Comparison of ENCODE assay signal across 9 cellular contexts in genomic region chr4:162274354-162274753, GRCh38.
A peak's percentile ranks its signal among the peaks of the same experiment; 100 is the strongest.
DNase-seq lines count a peak whose midpoint lies in the region; ATAC-seq lines count a peak whose summit lies in the region.
"Had no signal": no experiment of that assay in that cellular context is flagged by ENCODE, and none has a peak within 500 bp of the region (broad histone marks: within the 10 kb centered on the region; RNA-seq: fewer than 3 reads in every experiment).

No MANE protein-coding gene starts in this region.

- no peaks in the 10 kb centered on the region for H3K36me3 Mint-ChIP-seq in stimulated activated naive B cell treated with anti-CD40 and anti-IgM and Interleukin-4, amounts not matched to agents 10 μg/mL and 1 μg/mL and 100 μg/mL, for 72 hours

- no peak overlapping the region for H3K4me3 Mint-ChIP-seq in stimulated activated naive B cell treated with anti-CD40 and anti-IgM and Interleukin-4, amounts not matched to agents 10 μg/mL and 1 μg/mL and 100 μg/mL, for 72 hours
- H3K4me3 Mint-ChIP-seq: neural crest cell had no signal

- H3K4me1 Mint-ChIP-seq in stimulated activated naive B cell treated with anti-CD40 and anti-IgM and Interleukin-4, amounts not matched to agents 10 μg/mL and 1 μg/mL and 100 μg/mL, for 72 hours, result peaks cover 0 to 2% of the 10 kb centered on the region in 2 donors
- H3K4me1 Mint-ChIP-seq: neural crest cell had no signal

- ATAC-seq in GM19351 (IDR thresholded peaks at IDR 0.05; ENCODE audit: unreplicated experiment) (peak; percentile 93), HG02938 (IDR thresholded peaks at IDR 0.05; ENCODE audit: unreplicated experiment) (peak; percentile 95)
- peak; percentile 67 to 79 for ATAC-seq in stimulated activated naive B cell treated with anti-CD40 and anti-IgM and Interleukin-4, amounts not matched to agents 10 μg/mL and 1 μg/mL and 100 μg/mL, for 72 hours (replicated peaks)

- peaks cover 0 to 2% of the 10 kb centered on the region in 2 donors for H3K9me3 Mint-ChIP-seq in stimulated activated naive B cell treated with anti-CD40 and anti-IgM and Interleukin-4, amounts not matched to agents 10 μg/mL and 1 μg/mL and 100 μg/mL, for 72 hours
- H3K9me3 Mint-ChIP-seq: neural crest cell had no signal

- H3K27ac Mint-ChIP-seq in stimulated activated naive B cell treated with anti-CD40 and anti-IgM and Interleukin-4, amounts not matched to agents 10 μg/mL and 1 μg/mL and 100 μg/mL, for 72 hours, result no peak overlapping the region

- peak; percentile 31 for DNase-seq in NAMALWA (ENCODE audit: low spot score)
- DNase-seq in stimulated activated naive B cell treated with anti-CD40 and anti-IgM and Interleukin-4, amounts not matched to agents 10 μg/mL and 1 μg/mL and 100 μg/mL, for 72 hours, result peak; percentile 4
- no peak for DNase-seq in middle frontal gyrus (ENCODE audit: extremely low spot score, low spot score)
- DNase-seq in stimulated activated CD4-positive, alpha-beta T cell treated with anti-CD3 and anti-CD28 coated beads, Interleukin-1b, Interleukin-23, amount 100 ng/mL, for 48 hours, result no peak
- DNase-seq in activated gamma-delta T cell treated with Interleukin-2 at 50 U/mL for 16 hours, result no peak
- DNase-seq: activated T-cell treated with anti-CD3 and anti-CD28 coated beads, Interleukin-2, amount 50 U/mL, for 48 hours had no signal

- no peaks in the 10 kb centered on the region for H3K27me3 Mint-ChIP-seq in stimulated activated naive B cell treated with anti-CD40 and anti-IgM and Interleukin-4, amounts not matched to agents 10 μg/mL and 1 μg/mL and 100 μg/mL, for 72 hours

Comparison
In these comparisons a context has a peak if more than half of its experiments do, and no peak if none do; other contexts are left out.
1. DNase-seq: peak in NAMALWA (single experiment) and stimulated activated naive B cell treated with anti-CD40 and anti-IgM and Interleukin-4, amounts not matched to agents 10 μg/mL and 1 μg/mL and 100 μg/mL, for 72 hours (single experiment); none in middle frontal gyrus (single experiment), stimulated activated CD4-positive, alpha-beta T cell treated with anti-CD3 and anti-CD28 coated beads, Interleukin-1b, Interleukin-23, amount 100 ng/mL, for 48 hours (single experiment) and activated gamma-delta T cell treated with Interleukin-2 at 50 U/mL for 16 hours (single experiment).
2. Peak in every context shown above with its lines, with median percentiles within 50 percentile points of each other: ATAC-seq.